ENCODE assay signal across 8 cellular contexts in genomic region chr20:54153847-54154246, GRCh38. TPM values are rescaled to one million over a fixed set of nuclear protein-coding genes. Genes with fewer than 3 reads are reported as not detected.
"Had no signal": no experiment of that assay in that cellular context is flagged by ENCODE, and none has a peak within 500 bp of the region (broad histone marks: within the 10 kb centered on the region; RNA-seq: fewer than 3 reads in every experiment).

No MANE protein-coding gene starts in this region.

- FAIRE-seq: G401.6, GM12878, GM12891, GM12892, GM18507, GM19239 had no signal

- DNase-seq: GDM1, GF-D8 had no signal

- H3K4me3 ChIP-seq: GM12878 had no signal

- ATAC-seq: GM12878 had no signal

RNA-seq across cellular contexts. Expression of gene CYP24A1, which starts 19.9 kb away (rescaled TPM):
- polyA plus RNA-seq: GM12878 had no signal
